In genomic region chr1:155000725-155001437, GRCh38 we compare ENCODE assay signal across 1 cellular context.
TF ChIP-seq lines count a peak whose summit lies in the region.

No MANE protein-coding gene starts in this region.

TF ChIP-seq in HepG2, 621 proteins besides CTCF, POLR2A, EP300 and RAD21 (continues in another document):
- TF ChIP-seq MIXL1 (CRISPR knock-in tag; IDR thresholded peaks at IDR 0.05) (peak; percentile 75; the same call in 1 of the 2 replicates), ZNF263 (CRISPR knock-in tag; IDR thresholded peaks at IDR 0.05) (no peak; the same call in 1 of the 2 replicates), SNAPC5 (CRISPR knock-in tag; IDR thresholded peaks at IDR 0.05; ENCODE audit: borderline replicate concordance) (0 out of 2 replicates have a peak, but pooled peaks have one; percentile 29), ZNF766 (CRISPR knock-in tag; IDR thresholded peaks at IDR 0.05; ENCODE audit: borderline replicate concordance) (0 out of 2 replicates have a peak, but pooled peaks have one; percentile 17), TBX3 (IDR thresholded peaks at IDR 0.05; ENCODE audit: borderline replicate concordance) (peak; percentile 80; the same call in 1 of the 2 replicates), ZNF431 (CRISPR knock-in tag; IDR thresholded peaks at IDR 0.05; ENCODE audit: borderline replicate concordance, low read depth) (no peak), ZSCAN9 (CRISPR knock-in tag; IDR thresholded peaks at IDR 0.05; ENCODE audit: borderline replicate concordance) (peak; percentile 78), ZNF451 (CRISPR knock-in tag; IDR thresholded peaks at IDR 0.05) (0 out of 2 replicates have a peak, but pooled peaks have one; percentile 28), ZKSCAN8 (CRISPR knock-in tag; IDR thresholded peaks at IDR 0.05; ENCODE audit: borderline replicate concordance) (peak; percentile 67; the same call in 1 of the 2 replicates), MLXIP (CRISPR knock-in tag; IDR thresholded peaks at IDR 0.05; ENCODE audit: borderline replicate concordance) (no peak), MED1 (CRISPR knock-in tag; IDR thresholded peaks at IDR 0.05) (peak; percentile 93), TCF7L2 (IDR thresholded peaks at IDR 0.05; ENCODE audit: low read depth, low read length) (no peak), ZNF12 (CRISPR knock-in tag; IDR thresholded peaks at IDR 0.05) (peak; percentile 18; the same call in 1 of the 2 replicates), FOXK2 (IDR thresholded peaks at IDR 0.05) (no peak), CAMTA2 (CRISPR knock-in tag; IDR thresholded peaks at IDR 0.05; ENCODE audit: borderline replicate concordance) (peak; percentile 82), ZNF407 (CRISPR knock-in tag; IDR thresholded peaks at IDR 0.05; ENCODE audit: not compliant biosample characterization) (no peak), HHEX (CRISPR knock-in tag; IDR thresholded peaks at IDR 0.05) (0 out of 2 replicates have a peak, but pooled peaks have one; percentile 7), ZNF256 (CRISPR knock-in tag; conservative IDR thresholded peaks at IDR 0.05) (peak; percentile 43; the same call in 1 of the 2 replicates), ZSCAN12 (CRISPR knock-in tag; IDR thresholded peaks at IDR 0.05) (no peak), IKZF5 (CRISPR knock-in tag; IDR thresholded peaks at IDR 0.05) (peak; percentile 83), RFX3 (CRISPR knock-in tag; IDR thresholded peaks at IDR 0.05) (no peak), JDP2 (CRISPR knock-in tag; IDR thresholded peaks at IDR 0.05; ENCODE audit: borderline replicate concordance) (no peak), ARID4A (CRISPR knock-in tag; IDR thresholded peaks at IDR 0.05; ENCODE audit: borderline replicate concordance) (peak; percentile 76), PHB2 (IDR thresholded peaks at IDR 0.05; ENCODE audit: partially characterized antibody) (no peak), TBX2 (CRISPR knock-in tag; IDR thresholded peaks at IDR 0.05; ENCODE audit: borderline replicate concordance) (peak; percentile 91), RARA (CRISPR knock-in tag; IDR thresholded peaks at IDR 0.05) (peak; percentile 77), MXI1 (IDR thresholded peaks at IDR 0.05; ENCODE audit: borderline replicate concordance, low read depth, low read length) (peak; percentile 44; the same call in 1 of the 3 replicates), CREB3 (CRISPR knock-in tag; IDR thresholded peaks at IDR 0.05) (no peak), ZSCAN29 (CRISPR knock-in tag; conservative IDR thresholded peaks at IDR 0.05) (peak; percentile 55; the same call in 1 of the 2 replicates), ATAD3A (CRISPR knock-in tag; IDR thresholded peaks at IDR 0.05) (no peak), HIVEP1 (CRISPR knock-in tag; IDR thresholded peaks at IDR 0.05) (peak; percentile 99), SNAI1 (CRISPR knock-in tag; IDR thresholded peaks at IDR 0.05; ENCODE audit: borderline replicate concordance) (peak; percentile 89), FOXM1 (CRISPR knock-in tag; IDR thresholded peaks at IDR 0.05) (no peak), ZNF652 (CRISPR knock-in tag; IDR thresholded peaks at IDR 0.05; ENCODE audit: borderline replicate concordance, low read depth) (peak; percentile 10; the same call in 1 of the 2 replicates), KLF9 (CRISPR knock-in tag; IDR thresholded peaks at IDR 0.05; ENCODE audit: low read depth) (no peak), ZBTB7A (CRISPR knock-in tag; IDR thresholded peaks at IDR 0.05) (peak; percentile 91), ZNF670 (CRISPR knock-in tag; IDR thresholded peaks at IDR 0.05; ENCODE audit: borderline replicate concordance) (no peak), CREM (IDR thresholded peaks at IDR 0.05) (peak; percentile 39; the same call in 1 of the 2 replicates), CREM (CRISPR knock-in tag; IDR thresholded peaks at IDR 0.05) (no peak), ZBTB7B (CRISPR knock-in tag; IDR thresholded peaks at IDR 0.05) (peak; percentile 94), SMAD3 (CRISPR knock-in tag; IDR thresholded peaks at IDR 0.05) (peak; percentile 75; the same call in 1 of the 2 replicates), ZNF709 (CRISPR knock-in tag; IDR thresholded peaks at IDR 0.05) (no peak), ZBTB39 (CRISPR knock-in tag; IDR thresholded peaks at IDR 0.05) (no peak), ZNF354B (CRISPR knock-in tag; IDR thresholded peaks at IDR 0.05) (0 out of 2 replicates have a peak, but pooled peaks have one; percentile 53), POLR2AphosphoS5 (IDR thresholded peaks at IDR 0.05; ENCODE audit: low read depth, low read length) (peak; percentile 76), ZNF546 (CRISPR knock-in tag; conservative IDR thresholded peaks at IDR 0.05) (no peak)
